1 cellular context compared by ENCODE assay signal in genomic region chr1:68197891-68198290, GRCh38.
TF ChIP-seq lines count a peak whose summit lies in the region.

No MANE protein-coding gene starts in this region.

TF ChIP-seq in HEK293, 187 proteins besides CTCF, POLR2A, EP300 and RAD21 (continued from another document):
- TF ChIP-seq ZNF580 (tag by site-specific recombination; IDR thresholded peaks at IDR 0.05) (no peak), ZNF366 (tag by site-specific recombination; conservative IDR thresholded peaks at IDR 0.05) (peak; percentile 71), ZBTB26 (tag by site-specific recombination; optimal IDR thresholded peaks at IDR 0.05) (no peak), PATZ1 (tag by site-specific recombination; IDR thresholded peaks at IDR 0.05) (peak; percentile 52; the same call in 1 of the 2 replicates), ZBTB1 (tag by site-specific recombination; IDR thresholded peaks at IDR 0.05) (no peak), TRIM28 (IDR thresholded peaks at IDR 0.05; ENCODE audit: borderline replicate concordance, low read length) (no peak; the same call in 1 of the 2 replicates), ZNF433 (tag by site-specific recombination; IDR thresholded peaks at IDR 0.05; ENCODE audit: low read depth) (no peak), ZNF560 (tag by site-specific recombination; IDR thresholded peaks at IDR 0.05; ENCODE audit: borderline replicate concordance) (no peak), SP7 (tag by site-specific recombination; IDR thresholded peaks at IDR 0.05) (peak; percentile 87), ZNF837 (tag by site-specific recombination; IDR thresholded peaks at IDR 0.05) (no peak), BCL11B (tag by site-specific recombination; IDR thresholded peaks at IDR 0.05; ENCODE audit: low read depth) (no peak), ZNF76 (tag by site-specific recombination; IDR thresholded peaks at IDR 0.05; ENCODE audit: borderline replicate concordance, low read depth) (no peak), INSM2 (tag by site-specific recombination; IDR thresholded peaks at IDR 0.05) (0 out of 2 replicates have a peak, but pooled peaks have one; percentile 19), PBX3 (CRISPR knock-in tag; IDR thresholded peaks at IDR 0.05) (no peak), KLF8 (tag by site-specific recombination; IDR thresholded peaks at IDR 0.05) (0 out of 2 replicates have a peak, but pooled peaks have one; percentile 24), ZBTB11 (tag by site-specific recombination; conservative IDR thresholded peaks at IDR 0.05; ENCODE audit: low read depth) (no peak), ZFHX2 (tag by site-specific recombination; conservative IDR thresholded peaks at IDR 0.05) (peak; percentile 39; the same call in 1 of the 2 replicates), ZNF785 (tag by site-specific recombination; IDR thresholded peaks at IDR 0.05) (no peak), ZNF629 (tag by site-specific recombination; IDR thresholded peaks at IDR 0.05) (no peak; the same call in 1 of the 2 replicates), ZNF585B (tag by site-specific recombination; IDR thresholded peaks at IDR 0.05) (no peak), MZF1 (tag by site-specific recombination; IDR thresholded peaks at IDR 0.05; ENCODE audit: borderline replicate concordance) (no peak), ZNF501 (tag by site-specific recombination; IDR thresholded peaks at IDR 0.05) (peak; percentile 25; the same call in 1 of the 2 replicates), ZNF184 (tag by site-specific recombination; IDR thresholded peaks at IDR 0.05) (peak; percentile 91), ZNF600 (tag by site-specific recombination; IDR thresholded peaks at IDR 0.05) (no peak), ZSCAN23 (tag by site-specific recombination; IDR thresholded peaks at IDR 0.05) (no peak), ZNF114 (tag by site-specific recombination; IDR thresholded peaks at IDR 0.05) (no peak), ZNF239 (tag by site-specific recombination; IDR thresholded peaks at IDR 0.05) (no peak), TCF7L2 (IDR thresholded peaks at IDR 0.05; ENCODE audit: borderline replicate concordance, low read depth, low read length) (no peak), ZNF670 (tag by site-specific recombination; IDR thresholded peaks at IDR 0.05; ENCODE audit: low read depth) (no peak), ZNF23 (tag by site-specific recombination; IDR thresholded peaks at IDR 0.05; ENCODE audit: borderline replicate concordance) (no peak), ZNF639 (tag by site-specific recombination; IDR thresholded peaks at IDR 0.05) (no peak), WT1 (tag by site-specific recombination; IDR thresholded peaks at IDR 0.05) (peak; percentile 26; the same call in 1 of the 2 replicates), FEZF1 (tag by site-specific recombination; IDR thresholded peaks at IDR 0.05) (no peak), MEIS1 (CRISPR knock-in tag; IDR thresholded peaks at IDR 0.05; ENCODE audit: borderline replicate concordance) (no peak), ZNF354C (tag by site-specific recombination; IDR thresholded peaks at IDR 0.05; ENCODE audit: borderline replicate concordance, low read depth) (no peak), ZNF148 (tag by site-specific recombination; IDR thresholded peaks at IDR 0.05; ENCODE audit: borderline replicate concordance) (no peak)
